8 cellular contexts compared by ENCODE assay signal in the genomic region with DNA sequence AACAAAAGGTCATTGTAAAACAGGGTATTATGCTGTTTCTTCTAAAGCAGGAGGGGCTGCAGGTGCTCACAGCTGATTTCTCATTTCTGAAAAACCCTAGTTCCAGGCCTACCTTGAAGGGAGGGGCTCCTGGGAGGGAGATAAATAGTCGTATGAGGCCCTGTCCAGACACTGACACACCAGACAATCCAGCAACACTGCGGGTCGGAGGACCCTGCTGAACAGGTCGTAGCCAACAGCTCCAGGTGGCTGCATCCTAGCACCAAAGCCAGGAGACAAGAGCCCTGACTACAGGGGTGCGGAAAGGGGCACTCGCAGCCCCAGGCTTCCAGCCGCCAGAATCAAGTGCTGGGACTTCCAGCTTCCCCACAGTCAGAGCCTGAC. TPM values are rescaled to one million over a fixed set of nuclear protein-coding genes. Genes with fewer than 3 reads are reported as not detected.
A peak's percentile ranks its signal among the peaks of the same experiment; 100 is the strongest.
DNase-seq lines count a peak whose midpoint lies in the region; ATAC-seq and TF ChIP-seq lines count a peak whose summit lies in the region.

No MANE protein-coding gene starts in this region.

- H3K27ac ChIP-seq in SU-DHL-6 (ENCODE audit: low read depth, low read length) (no peak overlapping the region), foreskin keratinocyte (peak overlapping the region; percentile 54)

- no peaks in the 10 kb centered on the region for H3K9me2 ChIP-seq in SU-DHL-6 (replicated peaks; ENCODE audit: insufficient read depth, low read length)

- H3K27ac Mint-ChIP-seq in stimulated activated naive CD8-positive, alpha-beta T cell treated with anti-CD3 and anti-CD28 coated beads, Interleukin-15, Interleukin-2, amounts not matched to agents 100 ng/mL and 50 ng/mL, for 24 hours = peak overlapping the region; percentile 97

- peaks cover 45% of the 10 kb centered on the region for H3K4me1 Mint-ChIP-seq in stimulated activated naive CD8-positive, alpha-beta T cell treated with anti-CD3 and anti-CD28 coated beads, Interleukin-15, Interleukin-2, amounts not matched to agents 100 ng/mL and 50 ng/mL, for 24 hours (ENCODE audit: low read depth)

- H2AFZ ChIP-seq in SU-DHL-6 (ENCODE audit: low read depth, low read length, severe bottlenecking) = peak overlapping the region; percentile 5

- H3K27me3 ChIP-seq in SU-DHL-6 (ENCODE audit: low read length) (no peaks in the 10 kb centered on the region), foreskin keratinocyte (no peaks in the 10 kb centered on the region)

- H3F3A ChIP-seq in SU-DHL-6 (ENCODE audit: insufficient read depth) = no peaks in the 10 kb centered on the region

- H3K9me3 ChIP-seq in SU-DHL-6 (ENCODE audit: insufficient read depth, low read length) = no peaks in the 10 kb centered on the region

- no peaks in the 10 kb centered on the region for H4K20me1 ChIP-seq in SU-DHL-6 (ENCODE audit: low read depth, low read length)

- no peak overlapping the region for H3K4me2 ChIP-seq in SU-DHL-6 (ENCODE audit: low read depth, low read length, poor library complexity, severe bottlenecking)

- H3K4me1 ChIP-seq in foreskin keratinocyte = peaks cover 21% of the 10 kb centered on the region

- no peak overlapping the region for H3K4me3 ChIP-seq in SU-DHL-6 (ENCODE audit: insufficient read depth, low read length, poor library complexity, severe bottlenecking)

- no peak for ATAC-seq in foreskin keratinocyte
- ATAC-seq in HG02798 (IDR thresholded peaks at IDR 0.05; ENCODE audit: poor library complexity, unreplicated experiment) = no peak
- ATAC-seq in GM18505 (IDR thresholded peaks at IDR 0.05; ENCODE audit: unreplicated experiment) = no peak

- H3K79me2 ChIP-seq in SU-DHL-6 (ENCODE audit: insufficient read depth, low read length) = no peaks in the 10 kb centered on the region

- no peaks in the 10 kb centered on the region for H3K36me3 ChIP-seq in SU-DHL-6 (ENCODE audit: low read length)

- H3K9me3 Mint-ChIP-seq in stimulated activated naive CD8-positive, alpha-beta T cell treated with anti-CD3 and anti-CD28 coated beads, Interleukin-15, Interleukin-2, amounts not matched to agents 100 ng/mL and 50 ng/mL, for 24 hours = no peaks in the 10 kb centered on the region

- no peaks in the 10 kb centered on the region for H3K27me3 Mint-ChIP-seq in stimulated activated naive CD8-positive, alpha-beta T cell treated with anti-CD3 and anti-CD28 coated beads, Interleukin-15, Interleukin-2, amounts not matched to agents 100 ng/mL and 50 ng/mL, for 24 hours

- peak; percentile 31 for DNase-seq in activated CD4-positive, alpha-beta T cell treated with anti-CD3 and anti-CD28 coated beads for 48 hours
- no peak for DNase-seq in activated CD4-positive, alpha-beta T cell treated with anti-CD3 and anti-CD28 coated beads for 1 hour
- DNase-seq in foreskin keratinocyte = no peak
- no peak for DNase-seq in stimulated activated naive CD4-positive, alpha-beta T cell treated with Interleukin-2 at 50 U/mL for 16 hours (lab: John Stamatoyannopoulos, UW)

- peak overlapping the region; percentile 57 for H3K4me3 Mint-ChIP-seq in stimulated activated naive CD8-positive, alpha-beta T cell treated with anti-CD3 and anti-CD28 coated beads, Interleukin-15, Interleukin-2, amounts not matched to agents 100 ng/mL and 50 ng/mL, for 24 hours

- H3K9ac ChIP-seq in SU-DHL-6 (ENCODE audit: low read length) = no peak overlapping the region

- no peak for TF ChIP-seq POLR2A in GM18505 (IDR thresholded peaks at IDR 0.05; ENCODE audit: borderline replicate concordance, extremely low read depth, insufficient read depth, insufficient read length)

- no peak for TF ChIP-seq CTCF in SU-DHL-6 (IDR thresholded peaks at IDR 0.05; ENCODE audit: insufficient read depth, low read length, poor library complexity, severe bottlenecking)
- TF ChIP-seq CTCF in foreskin keratinocyte (conservative IDR thresholded peaks at IDR 0.05) = no peak

- H3K36me3 Mint-ChIP-seq in stimulated activated naive CD8-positive, alpha-beta T cell treated with anti-CD3 and anti-CD28 coated beads, Interleukin-15, Interleukin-2, amounts not matched to agents 100 ng/mL and 50 ng/mL, for 24 hours (ENCODE audit: low read depth) = no peaks in the 10 kb centered on the region

RNA-seq across cellular contexts. Expression of a gene that starts 41.2 kb away (rescaled TPM):
- total RNA-seq in foreskin keratinocyte = 201 and 215 TPM in 2 replicates
- 250 and 265 TPM in 2 replicates for polyA plus RNA-seq in foreskin keratinocyte
